24 cellular contexts compared by ENCODE assay signal in genomic region chr4:75340561-75340960, GRCh38.
"Had no signal": no experiment of that assay in that cellular context is flagged by ENCODE, and none has a peak within 500 bp of the region (broad histone marks: within the 10 kb centered on the region; RNA-seq: fewer than 3 reads in every experiment).

No MANE protein-coding gene starts in this region.

- DNase-seq: activated CD4-positive, alpha-beta T cell treated with anti-CD3 and anti-CD28 coated beads for 48 hours; activated CD4-positive, alpha-beta T cell treated with anti-CD3 and anti-CD28 coated beads, Interleukin-2, amount 50 U/mL, for 48 hours; activated CD8-positive, alpha-beta memory T cell treated with anti-CD3 and anti-CD28 coated beads for 24 hours; activated effector memory CD4-positive, alpha-beta T cell treated with Interleukin-2 at 50 U/mL for 16 hours; activated naive CD4-positive, alpha-beta T cell treated with anti-CD3 and anti-CD28 coated beads for 36 hours; amniotic stem cell; brain microvascular endothelial cell; head of caudate nucleus; hippocampal formation; immature natural killer cell; kidney; left colon; midbrain; naive thymus-derived CD8-positive, alpha-beta T cell; nucleus accumbens; psoas muscle; stimulated activated CD4-positive, alpha-beta T cell treated with anti-CD3 and anti-CD28 coated beads, Interleukin-15, amount 100 ng/mL, for 24 hours; stimulated activated CD4-positive, alpha-beta T cell treated with anti-CD3 and anti-CD28 coated beads, Interleukin-2, amount 100 ng/mL, for 24 hours; stimulated activated naive CD4-positive, alpha-beta T cell; T1000; tibial artery; upper lobe of right lung; WERI-Rb-1 had no signal

- H3K27ac Mint-ChIP-seq: activated naive CD4-positive, alpha-beta T cell treated with anti-CD3 and anti-CD28 coated beads for 36 hours; immature natural killer cell; naive thymus-derived CD8-positive, alpha-beta T cell had no signal

- H3K36me3 Mint-ChIP-seq: immature natural killer cell; naive thymus-derived CD8-positive, alpha-beta T cell had no signal

- ATAC-seq: activated CD4-positive, CD25-positive, alpha-beta regulatory T cell treated with anti-CD3 and anti-CD28 coated beads, Interleukin-2, amount 50 U/mL, for 24 hours; left colon; naive thymus-derived CD8-positive, alpha-beta T cell; psoas muscle; upper lobe of right lung had no signal
